Comparison of ENCODE assay signal across 26 cellular contexts in the genomic region with DNA sequence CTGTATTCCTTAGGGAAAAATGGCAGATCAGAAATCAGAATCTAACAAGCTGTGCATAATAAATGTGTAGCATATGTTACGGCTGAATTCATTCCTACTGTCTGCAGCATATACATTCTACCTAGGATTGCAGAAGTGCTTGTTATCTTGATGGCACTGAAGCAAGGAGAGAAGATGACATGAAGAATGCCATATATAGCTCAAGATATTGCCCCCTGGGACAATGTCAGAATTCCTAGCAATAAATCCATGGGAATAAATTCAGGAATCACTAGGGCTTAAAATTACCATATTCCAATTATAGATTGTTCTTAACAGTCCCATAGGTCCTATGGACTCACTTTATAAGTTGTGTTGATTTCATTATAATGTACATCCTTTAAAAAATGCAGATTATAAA.
DNase-seq lines count a peak whose midpoint lies in the region; ATAC-seq, FAIRE-seq and TF ChIP-seq lines count a peak whose summit lies in the region.
"Had no signal": no experiment of that assay in that cellular context is flagged by ENCODE, and none has a peak within 500 bp of the region (broad histone marks: within the 10 kb centered on the region; RNA-seq: fewer than 3 reads in every experiment).

No MANE protein-coding gene starts in this region.

- H3K4me1 ChIP-seq in K562 (replicated peaks in 1 of 2; ENCODE audit: control insufficient read depth in 2 of 2, insufficient read depth in 2 of 2, low read length in 2 of 2): no peaks in the 10 kb centered on the region
- H3K4me1 ChIP-seq: A549; BE2C; BLaER1 treated with 17β-estradiol and CSF1 and Interleukin-3, amounts not matched to agents 10 nM and 100 nM had no signal

- no peak for TF ChIP-seq CTCF in K562 (IDR thresholded peaks at IDR 0.05 in 2 of 3, conservative IDR thresholded peaks at IDR 0.05 in 1 of 3; ENCODE audit: insufficient read depth in 2 of 3, low read depth in 1 of 3, low read length in 3 of 3)

- no TSS peak for BruUV-seq in K562 (replicated peaks; lab: Mats Ljungman, UMichigan)

- H3K4me3 Mint-ChIP-seq in natural killer cell treated with Interleukin-12 subunit alpha and Interleukin-12 subunit beta and Interleukin-15 and Interleukin-18, amount 100 ng/mL, for 72 hours: no peak overlapping the region
- H3K4me3 Mint-ChIP-seq: CD14-positive monocyte; CD4-positive, alpha-beta T cell; CD8-positive, alpha-beta memory T cell had no signal

- ATAC-seq in K562 (no peak), HG02610 (IDR thresholded peaks at IDR 0.05; ENCODE audit: unreplicated experiment) (no peak)
- no peak for ATAC-seq in natural killer cell treated with Interleukin-12 subunit alpha and Interleukin-12 subunit beta and Interleukin-15 and Interleukin-18, amount 100 ng/mL, for 72 hours
- ATAC-seq: A549, GM12878 had no signal

- no peak for TF ChIP-seq EP300 in K562 (IDR thresholded peaks at IDR 0.05; ENCODE audit: low read length)

- POLR2A ChIA-PET in K562 (lab: Yijun Ruan, JAX): no interaction called here

- WGBS in K562 (ENCODE audit: insufficient coverage, low coverage, missing lambda C conversion rate): 0% methylated on average over 1 of the region's 1 CpG

- no peaks in the 10 kb centered on the region for H3K9me3 Mint-ChIP-seq in natural killer cell treated with Interleukin-12 subunit alpha and Interleukin-12 subunit beta and Interleukin-15 and Interleukin-18, amount 100 ng/mL, for 72 hours
- H3K9me3 Mint-ChIP-seq: CD4-positive, alpha-beta T cell had no signal

- no peaks in the 10 kb centered on the region for H3K36me3 Mint-ChIP-seq in natural killer cell treated with Interleukin-12 subunit alpha and Interleukin-12 subunit beta and Interleukin-15 and Interleukin-18, amount 100 ng/mL, for 72 hours
- H3K36me3 Mint-ChIP-seq: CD14-positive monocyte; CD8-positive, alpha-beta memory T cell had no signal

- H3K27me3 Mint-ChIP-seq in natural killer cell treated with Interleukin-12 subunit alpha and Interleukin-12 subunit beta and Interleukin-15 and Interleukin-18, amount 100 ng/mL, for 72 hours: peaks cover 0 to 8% of the 10 kb centered on the region in 2 donors

- no peaks in the 10 kb centered on the region for H4K20me1 ChIP-seq in K562 (replicated peaks; ENCODE audit: control insufficient read depth, insufficient read depth, low read length)
- H4K20me1 ChIP-seq: BLaER1 treated with 17β-estradiol and CSF1 and Interleukin-3, amounts not matched to agents 10 nM and 100 nM had no signal

- DNase-seq in DMS 273 (lab: John Stamatoyannopoulos, UW; ENCODE audit: unreplicated experiment) (peak; percentile 55), NCI-H187 treated with DMSO at 0.1 percent for 48 hours (lab: John Stamatoyannopoulos, UW) (peak; percentile 26), K562 (ENCODE audit: extremely low read depth in 1 of 4, low spot score in 3 of 4) (no peak), activated T-cell treated with anti-CD3 and anti-CD28 coated beads for 4 hours (no peak)
- DNase-seq in natural killer cell treated with Interleukin-12 subunit alpha and Interleukin-12 subunit beta and Interleukin-15 and Interleukin-18, amount 100 ng/mL, for 72 hours (ENCODE audit: low spot score): no peak
- DNase-seq: 8988T; ACHN; AML-193; BE2C; CD4-positive, alpha-beta T cell; CD8-positive, alpha-beta memory T cell; DMS153; DMS79; EL; GDM1; GM23248; H7; HCEC 1CT had no signal

- H3K4me3 ChIP-seq in K562: no peak overlapping the region
- H3K4me3 ChIP-seq: A549; BLaER1 treated with 17β-estradiol and CSF1 and Interleukin-3, amounts not matched to agents 10 nM and 100 nM; GM12878; GM23248 had no signal

- in situ Hi-C loops in K562 (cut with MboI): no loop called here

- CTCF ChIA-PET in K562 (lab: Yijun Ruan, JAX; ENCODE audit: low intra/inter-chr PET ratio): no interaction called here

- H3K27me3 ChIP-seq in K562 (ENCODE audit: control insufficient read depth in 2 of 2, insufficient read depth in 2 of 2, low read length in 2 of 2): peaks cover 0 to 4% of the 10 kb centered on the region in 2 experiments; a peak in 1 of 5 replicates
- H3K27me3 ChIP-seq: BE2C; BLaER1 treated with 17β-estradiol and CSF1 and Interleukin-3, amounts not matched to agents 10 nM and 100 nM had no signal

- no peak for FAIRE-seq in K562 (lab: Jason Lieb, UNC)
- FAIRE-seq: A549, D721Med, GM12878, GM19239, H1 had no signal

- no peaks in the 10 kb centered on the region for H3K9me1 ChIP-seq in K562 (ENCODE audit: control insufficient read depth, insufficient read depth, low read length)

- H3K9me3 ChIP-seq in K562 (replicated peaks; ENCODE audit: control insufficient read depth, insufficient read depth, low read depth, low read length): no peaks in the 10 kb centered on the region
- H3K9me3 ChIP-seq: A549; BE2C; BLaER1 treated with 17β-estradiol and CSF1 and Interleukin-3, amounts not matched to agents 10 nM and 100 nM had no signal

- H3K4me1 Mint-ChIP-seq in natural killer cell treated with Interleukin-12 subunit alpha and Interleukin-12 subunit beta and Interleukin-15 and Interleukin-18, amount 100 ng/mL, for 72 hours (ENCODE audit: low read depth in 2 of 2): no peaks in the 10 kb centered on the region
- H3K4me1 Mint-ChIP-seq: CD14-positive monocyte; CD8-positive, alpha-beta memory T cell had no signal

- H3K9ac ChIP-seq in K562 (ENCODE audit: insufficient read depth in 1 of 2, low read depth in 2 of 2, low read length in 2 of 2): no peak overlapping the region
- H3K9ac ChIP-seq: BLaER1 treated with 17β-estradiol and CSF1 and Interleukin-3, amounts not matched to agents 10 nM and 100 nM; GM23248 had no signal

- no peaks in the 10 kb centered on the region for H3K79me2 ChIP-seq in K562 (ENCODE audit: control insufficient read depth, insufficient read depth, low read length)

- intact Hi-C loops in K562 (cut with micrococcal nuclease): no loop called here

- no peak overlapping the region for H2AFZ ChIP-seq in K562 (ENCODE audit: low read depth, low read length)
- H2AFZ ChIP-seq: GM23248 had no signal

- no peak for TF ChIP-seq RAD21 in K562 (CRISPR knock-in tag; conservative IDR thresholded peaks at IDR 0.05 in 1 of 2, IDR thresholded peaks at IDR 0.05 in 1 of 2)

- no peak overlapping the region for H3K27ac Mint-ChIP-seq in natural killer cell treated with Interleukin-12 subunit alpha and Interleukin-12 subunit beta and Interleukin-15 and Interleukin-18, amount 100 ng/mL, for 72 hours
- H3K27ac Mint-ChIP-seq: CD14-positive monocyte; CD4-positive, alpha-beta T cell; CD8-positive, alpha-beta memory T cell had no signal

- no peak overlapping the region for H3K4me2 ChIP-seq in K562 (ENCODE audit: insufficient read depth, low read length)
- H3K4me2 ChIP-seq: A549; BLaER1 treated with 17β-estradiol and CSF1 and Interleukin-3, amounts not matched to agents 10 nM and 100 nM had no signal

- no peak overlapping the region for H3K27ac ChIP-seq in K562 (ENCODE audit: extremely low read depth, low read depth, low read length)
- H3K27ac ChIP-seq: A549; BLaER1 treated with 17β-estradiol and CSF1 and Interleukin-3, amounts not matched to agents 10 nM and 100 nM; GM23248 had no signal

- TF ChIP-seq POLR2A in K562 (conservative IDR thresholded peaks at IDR 0.05): no peak

- H3K36me3 ChIP-seq in K562 (ENCODE audit: control insufficient read depth, insufficient read depth, low read length): no peaks in the 10 kb centered on the region
- H3K36me3 ChIP-seq: BE2C; BLaER1 treated with 17β-estradiol and CSF1 and Interleukin-3, amounts not matched to agents 10 nM and 100 nM had no signal

TF ChIP-seq in K562, 482 proteins besides CTCF, POLR2A, EP300 and RAD21:
- TF ChIP-seq HDAC6 (IDR thresholded peaks at IDR 0.05; ENCODE audit: low read depth, low read length): no peak
- TF ChIP-seq POLR2B (IDR thresholded peaks at IDR 0.05; ENCODE audit: low read depth, partially characterized antibody): no peak
- peak; percentile 26; the same call in 1 of the 2 replicates for TF ChIP-seq SPI1 (IDR thresholded peaks at IDR 0.05; ENCODE audit: borderline replicate concordance, low read depth, low read length)
- TF ChIP-seq CBFA2T2 (conservative IDR thresholded peaks at IDR 0.05): no peak
- no peak for TF ChIP-seq NCOA2 (IDR thresholded peaks at IDR 0.05; ENCODE audit: partially characterized antibody in 2 of 2)
- TF ChIP-seq ZNF212 (CRISPR knock-in tag; IDR thresholded peaks at IDR 0.05): no peak
TF ChIP-seq in K562: peak in this region for 1.

Comparison
In these comparisons a context has a peak if more than half of its experiments do, and no peak if none do; other contexts are left out.
1. DNase-seq: peak in DMS 273 (single experiment) and NCI-H187 treated with DMSO at 0.1 percent for 48 hours (single experiment); none in K562 (0 of 4), natural killer cell treated with Interleukin-12 subunit alpha and Interleukin-12 subunit beta and Interleukin-15 and Interleukin-18, amount 100 ng/mL, for 72 hours (single experiment) and activated T-cell treated with anti-CD3 and anti-CD28 coated beads for 4 hours (single experiment).